In genomic region chr13:100610399-100611347, GRCh38 we compare ENCODE assay signal across 10 cellular contexts. TPM values are rescaled to one million over a fixed set of nuclear protein-coding genes. Genes with fewer than 3 reads are reported as not detected.
DNase-seq lines count a peak whose midpoint lies in the region; ATAC-seq and TF ChIP-seq lines count a peak whose summit lies in the region.
"Had no signal": no experiment of that assay in that cellular context is flagged by ENCODE, and none has a peak within 500 bp of the region (broad histone marks: within the 10 kb centered on the region; RNA-seq: fewer than 3 reads in every experiment).

No MANE protein-coding gene starts in this region.

- H3K36me3 Mint-ChIP-seq in natural killer cell, result peaks cover 2% of the 10 kb centered on the region
- peaks cover 22% of the 10 kb centered on the region for H3K36me3 Mint-ChIP-seq in activated CD4-positive, alpha-beta memory T cell treated with anti-CD3 and anti-CD28 coated beads for 36 hours

- CTCF ChIA-PET in activated CD4-positive, alpha-beta memory T cell treated with anti-CD3 and anti-CD28 coated beads for 36 hours (lab: Charles Lee), result interaction anchor here (1.0 to 1.3 kb wide), 2 partner anchors 20 to 38 kb away, joined by 3 read pairs; no protein-coding TSS in a partner anchor

- peak overlapping the region; percentile 55 for H3K4me3 Mint-ChIP-seq in natural killer cell
- no peak overlapping the region for H3K4me3 Mint-ChIP-seq in activated CD4-positive, alpha-beta memory T cell treated with anti-CD3 and anti-CD28 coated beads for 36 hours

- peaks cover 58 to 61% of the 10 kb centered on the region in 2 donors for H3K4me1 Mint-ChIP-seq in natural killer cell
- peaks cover 22% of the 10 kb centered on the region for H3K4me1 Mint-ChIP-seq in activated CD4-positive, alpha-beta memory T cell treated with anti-CD3 and anti-CD28 coated beads for 36 hours (ENCODE audit: low read depth)

- no peaks in the 10 kb centered on the region for H3K9me3 Mint-ChIP-seq in natural killer cell
- no peaks in the 10 kb centered on the region for H3K9me3 Mint-ChIP-seq in activated CD4-positive, alpha-beta memory T cell treated with anti-CD3 and anti-CD28 coated beads for 36 hours

- intact Hi-C loops in natural killer cell (cut with micrococcal nuclease), result loop anchor here (5.0 kb wide), 1 partner anchor 62 kb away; the partner anchor contains the start of gene TMTC4
- intact Hi-C loops in activated CD4-positive, alpha-beta memory T cell treated with anti-CD3 and anti-CD28 coated beads for 36 hours (cut with micrococcal nuclease), result no loop called here

- ATAC-seq in GM18907 (IDR thresholded peaks at IDR 0.05; ENCODE audit: unreplicated experiment), result peak; percentile 40
- peak; percentile 36 for ATAC-seq in HG02623 (IDR thresholded peaks at IDR 0.05; ENCODE audit: unreplicated experiment)
- no peak for ATAC-seq in natural killer cell
- no peak for ATAC-seq in HG03108 (IDR thresholded peaks at IDR 0.05; ENCODE audit: unreplicated experiment)
- ATAC-seq in GM18858 (IDR thresholded peaks at IDR 0.05; ENCODE audit: unreplicated experiment), result no peak

- DNase-seq in NCI-H82 treated with DMSO at 0.1 percent for 48 hours (lab: John Stamatoyannopoulos, UW; ENCODE audit: unreplicated experiment), result peak; percentile 29
- DNase-seq in natural killer cell, result no peak
- DNase-seq in NCI-H2227 (lab: John Stamatoyannopoulos, UW; ENCODE audit: unreplicated experiment), result no peak
- DNase-seq in activated CD4-positive, alpha-beta memory T cell treated with anti-CD3 and anti-CD28 coated beads for 36 hours, result no peak
- DNase-seq: anterior cingulate cortex, EL had no signal

- H3K27me3 Mint-ChIP-seq in natural killer cell (ENCODE audit: low read depth in 2 of 2), result no peaks in the 10 kb centered on the region
- no peaks in the 10 kb centered on the region for H3K27me3 Mint-ChIP-seq in activated CD4-positive, alpha-beta memory T cell treated with anti-CD3 and anti-CD28 coated beads for 36 hours

- peak overlapping the region; percentile 84 to 96 for H3K27ac Mint-ChIP-seq in natural killer cell
- no peak overlapping the region for H3K27ac Mint-ChIP-seq in activated CD4-positive, alpha-beta memory T cell treated with anti-CD3 and anti-CD28 coated beads for 36 hours

- POLR2A ChIA-PET in activated CD4-positive, alpha-beta memory T cell treated with anti-CD3 and anti-CD28 coated beads for 36 hours (lab: Charles Lee), result no interaction called here

- TF ChIP-seq CTCF in natural killer cell (IDR thresholded peaks at IDR 0.05), result no peak

RNA-seq across cellular contexts. Expression of gene GGACT, which starts 22.1 kb away (rescaled TPM):
- total RNA-seq in natural killer cell, result 10 to 100 TPM in 2 of 3 donors, 1 to 10 TPM in 1; 8.8 to 16.4 (median 15.1) TPM
- 1 to 10 TPM; 5.8 to 7.0 TPM for total RNA-seq in activated CD4-positive, alpha-beta memory T cell treated with anti-CD3 and anti-CD28 coated beads for 36 hours

Comparison
In these comparisons a context has a peak if more than half of its experiments do, and no peak if none do; other contexts are left out.
1. ATAC-seq: peak in GM18907 (single experiment) and HG02623 (single experiment); none in natural killer cell (0 of 3), HG03108 (single experiment) and GM18858 (single experiment).